In the genomic region with DNA sequence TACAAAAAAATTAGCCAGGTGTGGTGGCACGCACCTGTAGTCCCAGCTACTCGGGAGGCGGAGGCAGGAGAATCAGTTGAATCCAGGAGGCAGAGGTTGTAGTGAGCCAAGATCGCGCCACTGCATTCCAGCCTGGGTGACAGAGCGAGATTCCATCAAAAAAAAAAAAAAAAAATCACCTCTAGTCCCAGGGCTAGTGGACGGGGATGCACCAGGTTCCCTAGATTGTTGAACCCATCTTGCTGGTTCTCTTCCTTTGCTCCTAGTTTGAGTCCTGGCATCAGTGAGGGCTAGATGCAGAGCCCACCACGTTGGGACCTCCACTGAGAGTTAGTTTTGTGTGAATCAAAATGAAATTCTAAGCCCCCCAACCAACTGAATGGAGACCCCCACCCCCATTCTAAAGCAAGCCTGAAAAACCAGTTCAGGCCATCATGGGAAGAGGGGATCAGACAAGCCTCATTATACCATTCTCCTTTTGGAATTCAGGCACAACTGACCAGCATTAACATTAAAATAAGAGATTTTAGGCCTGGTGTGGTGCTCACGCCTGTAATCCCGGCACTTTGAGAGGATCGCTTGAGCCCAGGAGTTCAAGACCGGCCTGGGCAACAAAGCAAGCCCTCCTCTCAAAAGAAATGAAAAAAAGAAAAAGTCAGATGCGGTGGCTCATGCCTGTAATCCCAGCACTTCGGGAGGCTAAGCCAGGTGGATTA, we compare ENCODE assay signal across 37 cellular contexts. TPM values are rescaled to one million over a fixed set of nuclear protein-coding genes. Genes with fewer than 3 reads are reported as not detected.
"Had no signal": no experiment of that assay in that cellular context is flagged by ENCODE, and none has a peak within 500 bp of the region (broad histone marks: within the 10 kb centered on the region; RNA-seq: fewer than 3 reads in every experiment).

No MANE protein-coding gene starts in this region.

- H3K4me3 ChIP-seq: gastrocnemius medialis, pancreas, psoas muscle, sigmoid colon, upper lobe of left lung had no signal

- H3K27ac Mint-ChIP-seq: activated CD4-positive, alpha-beta T cell treated with anti-CD3 and anti-CD28 coated beads, Interleukin-2, amount 10 ng/mL, durations not matched to agents 7 days and 5 days; activated CD8-positive, alpha-beta T cell treated with anti-CD3 and anti-CD28 coated beads for 36 hours; activated naive CD4-positive, alpha-beta T cell treated with anti-CD3 and anti-CD28 coated beads, Interleukin-2, amount 50 U/mL, for 24 hours; activated naive CD8-positive, alpha-beta T cell treated with anti-CD3 and anti-CD28 coated beads, Interleukin-2, amount 50 U/mL, for 24 hours; activated T-helper 17 cell treated with anti-CD3 and anti-CD28 coated beads, Interleukin-2, amount 50 U/mL, for 72 hours; immature natural killer cell; naive thymus-derived CD4-positive, alpha-beta T cell; stimulated activated memory B cell treated with anti-CD40 and anti-IgM and Interleukin-4, amounts not matched to agents 10 μg/mL and 1 μg/mL and 100 μg/mL, for 72 hours; stimulated activated naive CD8-positive, alpha-beta T cell treated with anti-CD3 and anti-CD28 coated beads, Interleukin-15, amount 100 ng/mL, for 72 hours had no signal

- H3K4me3 Mint-ChIP-seq: activated CD4-positive, alpha-beta T cell treated with anti-CD3 and anti-CD28 coated beads, Interleukin-2, amount 10 ng/mL, durations not matched to agents 7 days and 5 days; activated CD8-positive, alpha-beta T cell treated with anti-CD3 and anti-CD28 coated beads for 36 hours; activated naive CD4-positive, alpha-beta T cell treated with anti-CD3 and anti-CD28 coated beads, Interleukin-2, amount 50 U/mL, for 24 hours; activated naive CD8-positive, alpha-beta T cell treated with anti-CD3 and anti-CD28 coated beads, Interleukin-2, amount 50 U/mL, for 24 hours; activated T-cell treated with anti-CD3 and anti-CD28 coated beads, Interleukin-2, amount 50 U/mL, for 4 hours; activated T-helper 17 cell treated with anti-CD3 and anti-CD28 coated beads, Interleukin-2, amount 50 U/mL, for 72 hours; immature natural killer cell; naive thymus-derived CD4-positive, alpha-beta T cell; stimulated activated memory B cell treated with anti-CD40 and anti-IgM and Interleukin-4, amounts not matched to agents 10 μg/mL and 1 μg/mL and 100 μg/mL, for 72 hours; stimulated activated naive CD8-positive, alpha-beta T cell treated with anti-CD3 and anti-CD28 coated beads, Interleukin-15, amount 100 ng/mL, for 72 hours had no signal

- ATAC-seq: activated CD8-positive, alpha-beta T cell treated with anti-CD3 and anti-CD28 coated beads for 36 hours; activated naive CD8-positive, alpha-beta T cell treated with anti-CD3 and anti-CD28 coated beads, Interleukin-2, amount 50 U/mL, for 24 hours; activated T-cell treated with anti-CD3 and anti-CD28 coated beads, Interleukin-2, amount 50 U/mL, for 4 hours; activated T-helper 17 cell treated with anti-CD3 and anti-CD28 coated beads, Interleukin-2, amount 50 U/mL, for 72 hours; gastrocnemius medialis; left colon; naive thymus-derived CD4-positive, alpha-beta T cell; pancreas; psoas muscle; stimulated activated memory B cell treated with anti-CD40 and anti-IgM and Interleukin-4, amounts not matched to agents 10 μg/mL and 1 μg/mL and 100 μg/mL, for 72 hours; stimulated activated naive CD8-positive, alpha-beta T cell treated with anti-CD3 and anti-CD28 coated beads, Interleukin-15, amount 100 ng/mL, for 72 hours had no signal

- H3K27me3 Mint-ChIP-seq: activated CD4-positive, alpha-beta T cell treated with anti-CD3 and anti-CD28 coated beads, Interleukin-2, amount 10 ng/mL, durations not matched to agents 7 days and 5 days; activated T-helper 17 cell treated with anti-CD3 and anti-CD28 coated beads, Interleukin-2, amount 50 U/mL, for 72 hours; stimulated activated memory B cell treated with anti-CD40 and anti-IgM and Interleukin-4, amounts not matched to agents 10 μg/mL and 1 μg/mL and 100 μg/mL, for 72 hours; stimulated activated naive CD8-positive, alpha-beta T cell treated with anti-CD3 and anti-CD28 coated beads, Interleukin-15, amount 100 ng/mL, for 72 hours had no signal

- H3K27me3 ChIP-seq: pancreas, sigmoid colon, upper lobe of left lung had no signal

- H3K4me1 ChIP-seq: gastrocnemius medialis, pancreas, psoas muscle, sigmoid colon had no signal

- H3K36me3 ChIP-seq: gastrocnemius medialis, pancreas, sigmoid colon, upper lobe of left lung had no signal

- DNase-seq: activated CD4-positive, alpha-beta T cell treated with anti-CD3 and anti-CD28 coated beads for 1 hour; activated CD4-positive, alpha-beta T cell treated with anti-CD3 and anti-CD28 coated beads, Interleukin-2, amount 10 ng/mL, durations not matched to agents 7 days and 5 days; activated CD8-positive, alpha-beta T cell treated with anti-CD3 and anti-CD28 coated beads for 36 hours; activated naive CD8-positive, alpha-beta T cell treated with anti-CD3 and anti-CD28 coated beads, Interleukin-2, amount 50 U/mL, for 24 hours; activated T-cell treated with anti-CD3 and anti-CD28 coated beads, Interleukin-2, amount 50 U/mL, for 4 hours; amygdala; central memory CD4-positive, alpha-beta T cell; effector memory CD4-positive, alpha-beta T cell; erythroblast; gastrocnemius medialis; head of caudate nucleus; hippocampal formation; immature natural killer cell; kidney; left colon; mammary epithelial cell; midbrain; naive thymus-derived CD4-positive, alpha-beta T cell; nucleus accumbens; pancreas; psoas muscle; sigmoid colon; small intestine; stimulated activated CD4-positive, alpha-beta T cell treated with anti-CD3 and anti-CD28 coated beads, Interleukin-1b, Interleukin-23, amount 100 ng/mL, for 48 hours; stimulated activated CD4-positive, alpha-beta T cell treated with anti-CD3 and anti-CD28 coated beads, Interleukin-4, amount 100 ng/mL, for 4 hours; stimulated activated CD8-positive, alpha-beta memory T cell treated with anti-CD3 and anti-CD28 coated beads, Interleukin-4, amount 100 ng/mL, for 48 hours; stimulated activated naive CD8-positive, alpha-beta T cell treated with anti-CD3 and anti-CD28 coated beads, Interleukin-15, amount 100 ng/mL, for 72 hours; substantia nigra; T1000; upper lobe of left lung had no signal

- H3K27ac ChIP-seq: gastrocnemius medialis, pancreas, psoas muscle, sigmoid colon, upper lobe of left lung had no signal

- H3K4me1 Mint-ChIP-seq: activated CD4-positive, alpha-beta T cell treated with anti-CD3 and anti-CD28 coated beads, Interleukin-2, amount 10 ng/mL, durations not matched to agents 7 days and 5 days; activated naive CD4-positive, alpha-beta T cell treated with anti-CD3 and anti-CD28 coated beads, Interleukin-2, amount 50 U/mL, for 24 hours; activated naive CD8-positive, alpha-beta T cell treated with anti-CD3 and anti-CD28 coated beads, Interleukin-2, amount 50 U/mL, for 24 hours; activated T-helper 17 cell treated with anti-CD3 and anti-CD28 coated beads, Interleukin-2, amount 50 U/mL, for 72 hours; immature natural killer cell; naive thymus-derived CD4-positive, alpha-beta T cell; stimulated activated memory B cell treated with anti-CD40 and anti-IgM and Interleukin-4, amounts not matched to agents 10 μg/mL and 1 μg/mL and 100 μg/mL, for 72 hours; stimulated activated naive CD8-positive, alpha-beta T cell treated with anti-CD3 and anti-CD28 coated beads, Interleukin-15, amount 100 ng/mL, for 72 hours had no signal

- H3K36me3 Mint-ChIP-seq: activated naive CD4-positive, alpha-beta T cell treated with anti-CD3 and anti-CD28 coated beads, Interleukin-2, amount 50 U/mL, for 24 hours; immature natural killer cell; naive thymus-derived CD4-positive, alpha-beta T cell; stimulated activated memory B cell treated with anti-CD40 and anti-IgM and Interleukin-4, amounts not matched to agents 10 μg/mL and 1 μg/mL and 100 μg/mL, for 72 hours had no signal

- H3K9me3 Mint-ChIP-seq: activated CD4-positive, alpha-beta T cell treated with anti-CD3 and anti-CD28 coated beads, Interleukin-2, amount 10 ng/mL, durations not matched to agents 7 days and 5 days; activated CD8-positive, alpha-beta T cell treated with anti-CD3 and anti-CD28 coated beads for 36 hours; activated naive CD4-positive, alpha-beta T cell treated with anti-CD3 and anti-CD28 coated beads, Interleukin-2, amount 50 U/mL, for 24 hours; activated naive CD8-positive, alpha-beta T cell treated with anti-CD3 and anti-CD28 coated beads, Interleukin-2, amount 50 U/mL, for 24 hours; activated T-cell treated with anti-CD3 and anti-CD28 coated beads, Interleukin-2, amount 50 U/mL, for 4 hours; activated T-helper 17 cell treated with anti-CD3 and anti-CD28 coated beads, Interleukin-2, amount 50 U/mL, for 72 hours; immature natural killer cell; naive thymus-derived CD4-positive, alpha-beta T cell; stimulated activated memory B cell treated with anti-CD40 and anti-IgM and Interleukin-4, amounts not matched to agents 10 μg/mL and 1 μg/mL and 100 μg/mL, for 72 hours; stimulated activated naive CD8-positive, alpha-beta T cell treated with anti-CD3 and anti-CD28 coated beads, Interleukin-15, amount 100 ng/mL, for 72 hours had no signal

- FAIRE-seq: colon, kidney, pancreas, small intestine had no signal

- H3K9me3 ChIP-seq: gastrocnemius medialis, pancreas, psoas muscle, sigmoid colon, upper lobe of left lung had no signal

RNA-seq across cellular contexts. Expression of a gene that starts 17.9 kb away (rescaled TPM):
- total RNA-seq: activated CD4-positive, alpha-beta T cell treated with anti-CD3 and anti-CD28 coated beads, Interleukin-2, amount 10 ng/mL, durations not matched to agents 7 days and 5 days; activated CD8-positive, alpha-beta T cell treated with anti-CD3 and anti-CD28 coated beads for 36 hours; activated T-helper 17 cell treated with anti-CD3 and anti-CD28 coated beads, Interleukin-2, amount 50 U/mL, for 72 hours; dermis microvascular lymphatic vessel endothelial cell; gastrocnemius medialis; T-helper 1 cell treated with Interleukin-12 subunit alpha and Interleukin-12 subunit beta and Interleukin-4 antibody, amounts not matched to agents 30 ng/mL and 1 ng/mL, for 36 hours had no signal
- polyA plus RNA-seq: immature natural killer cell; naive thymus-derived CD4-positive, alpha-beta T cell; neural cell had no signal
